ENCODE assay signal across 32 cellular contexts in genomic region chr7:25642849-25643248, GRCh38.
A peak's percentile ranks its signal among the peaks of the same experiment; 100 is the strongest.
DNase-seq lines count a peak whose midpoint lies in the region; ATAC-seq, FAIRE-seq and TF ChIP-seq lines count a peak whose summit lies in the region.
"Had no signal": no experiment of that assay in that cellular context is flagged by ENCODE, and none has a peak within 500 bp of the region (broad histone marks: within the 10 kb centered on the region; RNA-seq: fewer than 3 reads in every experiment).

No MANE protein-coding gene starts in this region.

- H3K4me3 ChIP-seq in K562, result no peak overlapping the region
- no peak overlapping the region for H3K4me3 ChIP-seq in psoas muscle
- H3K4me3 ChIP-seq: A549, SJCRH30, smooth muscle cell had no signal

- no peak for FAIRE-seq in K562 (lab: Jason Lieb, UNC)
- FAIRE-seq: A549, GM12892, GM19239 had no signal

- WGBS in K562 (ENCODE audit: insufficient coverage, low coverage, missing lambda C conversion rate), result 7% methylated on average over 3 of the region's 3 CpGs
- 90 to 93% (median 93%) methylated on average over 3 of the region's 3 CpGs for WGBS in psoas muscle, 3 donors

- no peak overlapping the region for H3K4me2 ChIP-seq in K562 (ENCODE audit: insufficient read depth, low read length)
- H3K4me2 ChIP-seq: A549, smooth muscle cell had no signal

- no peak for TF ChIP-seq EP300 in K562 (IDR thresholded peaks at IDR 0.05; ENCODE audit: low read length)

- no peak overlapping the region for H3K27ac ChIP-seq in K562 (ENCODE audit: extremely low read depth, low read depth, low read length)
- no peak overlapping the region for H3K27ac ChIP-seq in psoas muscle
- H3K27ac ChIP-seq: A549, neutrophil, SJCRH30 had no signal

- TF ChIP-seq POLR2A in K562 (conservative IDR thresholded peaks at IDR 0.05), result no peak

- POLR2A ChIA-PET in K562 (lab: Yijun Ruan, JAX), result interaction anchor here (0.6 kb wide), 1 partner anchor 67 kb away, joined by 3 read pairs; no protein-coding TSS in a partner anchor
- POLR2A ChIA-PET in activated CD4-positive, alpha-beta memory T cell treated with anti-CD3 and anti-CD28 coated beads, Interleukin-2, amount 10 ng/mL, durations not matched to agents 7 days and 5 days (lab: Charles Lee), result no interaction called here

- no peak for DNase-seq in activated naive CD8-positive, alpha-beta T cell treated with anti-CD3 and anti-CD28 coated beads, Interleukin-2, amount 50 U/mL, for 24 hours
- no peak for DNase-seq in activated naive CD8-positive, alpha-beta T cell treated with anti-CD3 and anti-CD28 coated beads for 36 hours
- no peak for DNase-seq in K562 (ENCODE audit: extremely low read depth in 1 of 4, low spot score in 3 of 4)
- peak; percentile 45 for DNase-seq in foreskin melanocyte
- no peak for DNase-seq in posterior cingulate gyrus
- no peak for DNase-seq in activated CD4-positive, alpha-beta memory T cell treated with anti-CD3 and anti-CD28 coated beads, Interleukin-2, amount 10 ng/mL, durations not matched to agents 7 days and 5 days
- DNase-seq in psoas muscle, result no peak
- DNase-seq in DMS 273 treated with DMSO at 0.1 percent for 48 hours (lab: John Stamatoyannopoulos, UW), result no peak
- DNase-seq: activated CD4-positive, alpha-beta T cell treated with anti-CD3 and anti-CD28 coated beads for 1 hour; activated CD8-positive, alpha-beta memory T cell treated with anti-CD3 and anti-CD28 coated beads for 24 hours; activated naive CD4-positive, alpha-beta T cell; activated T-cell treated with anti-CD3 and anti-CD28 coated beads, Interleukin-2, amount 50 U/mL, for 24 hours; amniotic stem cell; BE2C; endodermal cell; HCEC 1CT; Kasumi-1; left cardiac atrium; mesendoderm; NCI-H1105; NCI-H2029; NCI-H226; NCI-H82; PC-3; SJCRH30; stimulated activated CD4-positive, alpha-beta T cell treated with anti-CD3 and anti-CD28 coated beads, Interleukin-2, amount 100 ng/mL, for 24 hours had no signal

- H2AFZ ChIP-seq in K562 (ENCODE audit: low read depth, low read length), result no peak overlapping the region

- intact Hi-C loops in K562 (cut with micrococcal nuclease) (no loop called here), posterior cingulate gyrus (cut with DNase I) (no loop called here), psoas muscle (cut with DNase I) (no loop called here)

- no peak overlapping the region for H3K4me3 Mint-ChIP-seq in activated naive CD8-positive, alpha-beta T cell treated with anti-CD3 and anti-CD28 coated beads, Interleukin-2, amount 50 U/mL, for 24 hours
- H3K4me3 Mint-ChIP-seq in activated naive CD8-positive, alpha-beta T cell treated with anti-CD3 and anti-CD28 coated beads for 36 hours, result no peak overlapping the region
- H3K4me3 Mint-ChIP-seq in activated CD4-positive, alpha-beta memory T cell treated with anti-CD3 and anti-CD28 coated beads, Interleukin-2, amount 10 ng/mL, durations not matched to agents 7 days and 5 days, result no peak overlapping the region
- H3K4me3 Mint-ChIP-seq: activated T-cell treated with anti-CD3 and anti-CD28 coated beads, Interleukin-2, amount 50 U/mL, for 24 hours; endodermal cell; type B pancreatic cell had no signal

- H3K9me1 ChIP-seq in K562 (ENCODE audit: control insufficient read depth, insufficient read depth, low read length), result no peaks in the 10 kb centered on the region

- no peaks in the 10 kb centered on the region for H3K9me3 ChIP-seq in K562 (replicated peaks; ENCODE audit: control insufficient read depth, insufficient read depth, low read depth, low read length)
- H3K9me3 ChIP-seq in psoas muscle, result no peaks in the 10 kb centered on the region
- H3K9me3 ChIP-seq: A549, BE2C, neutrophil, SJCRH30 had no signal

- no peaks in the 10 kb centered on the region for H3K36me3 Mint-ChIP-seq in activated naive CD8-positive, alpha-beta T cell treated with anti-CD3 and anti-CD28 coated beads, Interleukin-2, amount 50 U/mL, for 24 hours (ENCODE audit: low read depth)
- H3K36me3 Mint-ChIP-seq in activated naive CD8-positive, alpha-beta T cell treated with anti-CD3 and anti-CD28 coated beads for 36 hours, result no peaks in the 10 kb centered on the region
- no peaks in the 10 kb centered on the region for H3K36me3 Mint-ChIP-seq in activated CD4-positive, alpha-beta memory T cell treated with anti-CD3 and anti-CD28 coated beads, Interleukin-2, amount 10 ng/mL, durations not matched to agents 7 days and 5 days (ENCODE audit: low read depth)
- H3K36me3 Mint-ChIP-seq: type B pancreatic cell had no signal

- H3K36me3 ChIP-seq in K562 (ENCODE audit: control insufficient read depth, insufficient read depth, low read length) (no peaks in the 10 kb centered on the region), psoas muscle (ENCODE audit: insufficient read depth in 1 of 2, low read depth in 1 of 2) (no peaks in the 10 kb centered on the region)
- H3K36me3 ChIP-seq: BE2C, neutrophil, SJCRH30 had no signal

- no TSS peak for BruUV-seq in K562 (replicated peaks; lab: Mats Ljungman, UMichigan)

- TF ChIP-seq CTCF in K562 (IDR thresholded peaks at IDR 0.05 in 2 of 3, conservative IDR thresholded peaks at IDR 0.05 in 1 of 3; ENCODE audit: insufficient read depth in 2 of 3, low read depth in 1 of 3, low read length in 3 of 3), result no peak
- TF ChIP-seq CTCF in psoas muscle (IDR thresholded peaks at IDR 0.05), result no peak

- H3K4me1 ChIP-seq in K562 (replicated peaks in 1 of 2; ENCODE audit: control insufficient read depth in 2 of 2, insufficient read depth in 2 of 2, low read length in 2 of 2) (peaks cover 0 to 24% of the 10 kb centered on the region in 2 experiments; a peak in 3 of 5 replicates), psoas muscle (no peaks in the 10 kb centered on the region)
- H3K4me1 ChIP-seq: A549, BE2C had no signal

- H3K9ac ChIP-seq in K562 (ENCODE audit: insufficient read depth in 1 of 2, low read depth in 2 of 2, low read length in 2 of 2), result no peak overlapping the region

- H3K79me2 ChIP-seq in K562 (ENCODE audit: control insufficient read depth, insufficient read depth, low read length), result no peaks in the 10 kb centered on the region

- no peaks in the 10 kb centered on the region for H3K27me3 ChIP-seq in K562 (ENCODE audit: control insufficient read depth in 2 of 2, insufficient read depth in 2 of 2, low read length in 2 of 2)
- H3K27me3 ChIP-seq in psoas muscle (ENCODE audit: insufficient read depth in 3 of 3, low read length in 2 of 3), result no peaks in the 10 kb centered on the region
- H3K27me3 ChIP-seq: BE2C, neutrophil, SJCRH30 had no signal

- H3K9me3 Mint-ChIP-seq in activated naive CD8-positive, alpha-beta T cell treated with anti-CD3 and anti-CD28 coated beads, Interleukin-2, amount 50 U/mL, for 24 hours, result no peaks in the 10 kb centered on the region
- no peaks in the 10 kb centered on the region for H3K9me3 Mint-ChIP-seq in activated naive CD8-positive, alpha-beta T cell treated with anti-CD3 and anti-CD28 coated beads for 36 hours
- H3K9me3 Mint-ChIP-seq in activated CD4-positive, alpha-beta memory T cell treated with anti-CD3 and anti-CD28 coated beads, Interleukin-2, amount 10 ng/mL, durations not matched to agents 7 days and 5 days, result no peaks in the 10 kb centered on the region
- H3K9me3 Mint-ChIP-seq: activated T-cell treated with anti-CD3 and anti-CD28 coated beads, Interleukin-2, amount 50 U/mL, for 24 hours; endodermal cell; type B pancreatic cell had no signal

- no peaks in the 10 kb centered on the region for H4K20me1 ChIP-seq in K562 (replicated peaks; ENCODE audit: control insufficient read depth, insufficient read depth, low read length)

- no peaks in the 10 kb centered on the region for H3K27me3 Mint-ChIP-seq in activated naive CD8-positive, alpha-beta T cell treated with anti-CD3 and anti-CD28 coated beads, Interleukin-2, amount 50 U/mL, for 24 hours
- H3K27me3 Mint-ChIP-seq in activated naive CD8-positive, alpha-beta T cell treated with anti-CD3 and anti-CD28 coated beads for 36 hours, result no peaks in the 10 kb centered on the region
- no peaks in the 10 kb centered on the region for H3K27me3 Mint-ChIP-seq in activated CD4-positive, alpha-beta memory T cell treated with anti-CD3 and anti-CD28 coated beads, Interleukin-2, amount 10 ng/mL, durations not matched to agents 7 days and 5 days
- H3K27me3 Mint-ChIP-seq: activated T-cell treated with anti-CD3 and anti-CD28 coated beads, Interleukin-2, amount 50 U/mL, for 24 hours; type B pancreatic cell had no signal

- peak; percentile 33 for ATAC-seq in activated naive CD8-positive, alpha-beta T cell treated with anti-CD3 and anti-CD28 coated beads, Interleukin-2, amount 50 U/mL, for 24 hours
- no peak for ATAC-seq in K562
- no peak for ATAC-seq in psoas muscle
- ATAC-seq: A549, left cardiac atrium, PC-3 had no signal

- H3K27ac Mint-ChIP-seq in activated naive CD8-positive, alpha-beta T cell treated with anti-CD3 and anti-CD28 coated beads, Interleukin-2, amount 50 U/mL, for 24 hours, result no peak overlapping the region
- no peak overlapping the region for H3K27ac Mint-ChIP-seq in activated naive CD8-positive, alpha-beta T cell treated with anti-CD3 and anti-CD28 coated beads for 36 hours
- H3K27ac Mint-ChIP-seq in activated CD4-positive, alpha-beta memory T cell treated with anti-CD3 and anti-CD28 coated beads, Interleukin-2, amount 10 ng/mL, durations not matched to agents 7 days and 5 days, result no peak overlapping the region
- H3K27ac Mint-ChIP-seq: activated T-cell treated with anti-CD3 and anti-CD28 coated beads, Interleukin-2, amount 50 U/mL, for 24 hours; endodermal cell; type B pancreatic cell had no signal

- no peaks in the 10 kb centered on the region for H3K4me1 Mint-ChIP-seq in activated naive CD8-positive, alpha-beta T cell treated with anti-CD3 and anti-CD28 coated beads, Interleukin-2, amount 50 U/mL, for 24 hours
- H3K4me1 Mint-ChIP-seq in activated naive CD8-positive, alpha-beta T cell treated with anti-CD3 and anti-CD28 coated beads for 36 hours, result peaks cover 2% of the 10 kb centered on the region
- no peaks in the 10 kb centered on the region for H3K4me1 Mint-ChIP-seq in activated CD4-positive, alpha-beta memory T cell treated with anti-CD3 and anti-CD28 coated beads, Interleukin-2, amount 10 ng/mL, durations not matched to agents 7 days and 5 days

- in situ Hi-C loops in K562 (cut with MboI), result no loop called here

- TF ChIP-seq RAD21 in K562 (CRISPR knock-in tag; conservative IDR thresholded peaks at IDR 0.05 in 1 of 2, IDR thresholded peaks at IDR 0.05 in 1 of 2), result no peak

- CTCF ChIA-PET in K562 (lab: Yijun Ruan, JAX; ENCODE audit: low intra/inter-chr PET ratio), result interaction anchor here (0.7 kb wide), 1 partner anchor 8 kb away, joined by 3 read pairs; no protein-coding TSS in a partner anchor
- CTCF ChIA-PET in activated CD4-positive, alpha-beta memory T cell treated with anti-CD3 and anti-CD28 coated beads, Interleukin-2, amount 10 ng/mL, durations not matched to agents 7 days and 5 days (lab: Charles Lee), result no interaction called here

TF ChIP-seq in K562, 482 proteins besides CTCF, POLR2A, EP300 and RAD21 (continues in another document):
- TF ChIP-seq ZNF444 (CRISPR knock-in tag; IDR thresholded peaks at IDR 0.05) (no peak), ZNF121 (CRISPR knock-in tag; conservative IDR thresholded peaks at IDR 0.05) (no peak), NFATC3 (IDR thresholded peaks at IDR 0.05) (no peak)
